Comparison of ENCODE assay signal across 9 cellular contexts in the genomic region with DNA sequence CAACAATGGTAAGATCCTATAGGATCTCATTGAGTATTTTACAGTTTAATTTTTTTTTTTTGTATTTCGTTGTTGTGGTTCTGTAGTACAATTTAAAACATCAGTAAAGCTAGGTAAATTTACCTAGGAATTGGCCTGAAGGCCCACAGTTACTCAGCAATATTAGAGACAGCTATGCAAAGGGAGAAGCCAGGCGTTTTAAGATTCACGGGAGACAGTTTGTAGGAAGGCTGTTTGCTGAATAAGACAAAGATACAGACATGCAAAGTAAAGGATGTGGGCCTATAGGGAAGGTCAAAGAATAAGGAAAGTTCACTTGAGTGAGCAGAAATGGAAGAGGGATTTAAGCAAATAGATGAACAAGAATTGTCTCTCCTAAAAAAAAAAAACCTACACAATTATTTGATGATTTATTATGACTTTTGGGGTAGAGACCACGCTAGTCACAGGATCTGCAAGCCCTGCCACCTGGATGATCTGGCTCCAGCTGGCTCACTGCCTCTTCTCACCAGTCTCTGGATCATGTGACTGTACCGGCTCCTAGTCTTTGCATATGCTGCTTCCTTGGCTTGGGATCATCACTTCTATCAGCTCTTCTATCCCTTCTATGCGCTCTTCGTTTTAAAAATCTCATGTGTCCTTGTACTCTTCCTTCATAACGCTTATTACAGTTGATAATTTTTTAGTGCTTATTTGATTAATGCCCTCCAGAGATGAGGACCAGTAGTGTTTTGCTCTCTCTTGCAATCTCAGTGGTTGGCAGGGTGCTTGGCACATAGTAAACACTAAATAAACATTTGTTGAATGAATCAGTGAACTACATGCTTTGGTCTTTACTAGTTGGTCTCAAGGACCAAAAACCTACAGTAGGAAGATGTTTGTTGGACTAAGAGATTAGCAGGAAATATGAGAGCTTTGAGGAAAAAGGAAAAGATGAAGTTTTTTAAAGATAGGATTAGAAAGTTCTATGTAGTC. TPM values are rescaled to one million over a fixed set of nuclear protein-coding genes. Genes with fewer than 3 reads are reported as not detected.
DNase-seq lines count a peak whose midpoint lies in the region; ATAC-seq and TF ChIP-seq lines count a peak whose summit lies in the region.
"Had no signal": no experiment of that assay in that cellular context is flagged by ENCODE, and none has a peak within 500 bp of the region (broad histone marks: within the 10 kb centered on the region; RNA-seq: fewer than 3 reads in every experiment).

No MANE protein-coding gene starts in this region.

- H3K14ac ChIP-seq in H9 (ENCODE audit: insufficient read depth, low read length), result no peak overlapping the region

- no peak overlapping the region for H3K4me3 Mint-ChIP-seq in H9

- no peak for TF ChIP-seq POLR2A in esophagus muscularis mucosa (IDR thresholded peaks at IDR 0.05; ENCODE audit: low read depth)
- no peak for TF ChIP-seq POLR2A in ovary (IDR thresholded peaks at IDR 0.05)

- peaks cover 85% of the 10 kb centered on the region for H3K79me2 ChIP-seq in H9 (ENCODE audit: insufficient read depth, low read length)

- no peak overlapping the region for H4K5ac ChIP-seq in H9 (ENCODE audit: insufficient read length, low read depth, low read length)

- no peaks in the 10 kb centered on the region for H3K27me3 ChIP-seq in H9 (ENCODE audit: insufficient read depth, low read length)
- no peaks in the 10 kb centered on the region for H3K27me3 ChIP-seq in esophagus muscularis mucosa
- H3K27me3 ChIP-seq in neutrophil, result no peaks in the 10 kb centered on the region
- no peaks in the 10 kb centered on the region for H3K27me3 ChIP-seq in ovary
- H3K27me3 ChIP-seq: breast epithelium had no signal

- peaks cover 2% of the 10 kb centered on the region for H3K79me1 ChIP-seq in H9 (ENCODE audit: insufficient read depth, low read depth, low read length, poor library complexity, severe bottlenecking)

- no CpG with 5 or more reads among the region's 8 CpGs for WGBS in H9 (ENCODE audit: extremely low coverage, insufficient read length, low lambda C conversion rate)
- WGBS in esophagus muscularis mucosa, result 37% methylated on average over 8 of the region's 8 CpGs
- 16 to 34% (median 24%) methylated on average over 8 of the region's 8 CpGs for WGBS in ovary, 3 donors

- H3K4me1 ChIP-seq in H9 (ENCODE audit: insufficient read depth, low read length) (peaks cover 11% of the 10 kb centered on the region), esophagus muscularis mucosa (peaks cover 58 to 87% (median 82%) of the 10 kb centered on the region in 4 donors), neutrophil (ENCODE audit: control insufficient read depth in 1 of 2, insufficient read depth in 1 of 2, low read depth in 1 of 2, low read length in 1 of 2) (peaks cover 53 to 90% of the 10 kb centered on the region in 2 experiments), ovary (ENCODE audit: insufficient read depth) (peaks cover 15% of the 10 kb centered on the region)
- H3K4me1 ChIP-seq: breast epithelium had no signal

- H3K4me1 Mint-ChIP-seq in H9, result peaks cover 69 to 74% of the 10 kb centered on the region in 2 experiments

- TF ChIP-seq CTCF in H9 (conservative IDR thresholded peaks at IDR 0.05) (no peak), esophagus muscularis mucosa (IDR thresholded peaks at IDR 0.05) (no peak), neutrophil (IDR thresholded peaks at IDR 0.05) (no peak), ovary (IDR thresholded peaks at IDR 0.05) (no peak)

- H4K91ac ChIP-seq in H9 (ENCODE audit: insufficient read length, low read depth, low read length), result no peak overlapping the region

- H3K56ac ChIP-seq in H9 (ENCODE audit: insufficient read length, low read depth, low read length), result no peak overlapping the region

- H2AK5ac ChIP-seq in H9 (ENCODE audit: insufficient read length, low read length), result no peak overlapping the region

- H3K27me3 Mint-ChIP-seq in H9 (ENCODE audit: low read depth), result no peaks in the 10 kb centered on the region

- H3K4me3 ChIP-seq in esophagus muscularis mucosa, result no peak overlapping the region
- peak overlapping the region in 1 of 2 experiments; percentile 3 for H3K4me3 ChIP-seq in neutrophil (ENCODE audit: low read depth in 1 of 2, low read length in 1 of 2)
- no peak overlapping the region for H3K4me3 ChIP-seq in ovary
- H3K4me3 ChIP-seq: breast epithelium had no signal

- peak overlapping the region; percentile 26 for H3K27ac ChIP-seq in H9 (ENCODE audit: insufficient read length, low read depth, low read length)
- H3K27ac ChIP-seq in esophagus muscularis mucosa (replicated peaks in 1 of 4), result peak overlapping the region in 3 of 4 donors; percentile 17 to 46 (median 25)
- H3K27ac ChIP-seq in neutrophil, result peak overlapping the region; percentile 52
- H3K27ac ChIP-seq in ovary, result no peak overlapping the region

- no peaks in the 10 kb centered on the region for H3K9me3 Mint-ChIP-seq in H9

- no peak overlapping the region for H2BK5ac ChIP-seq in H9 (ENCODE audit: insufficient read length, low read length)

- H3K4ac ChIP-seq in H9 (ENCODE audit: low read depth, low read length), result no peak overlapping the region

- no peaks in the 10 kb centered on the region for H3K36me3 ChIP-seq in esophagus muscularis mucosa
- no peaks in the 10 kb centered on the region for H3K36me3 ChIP-seq in neutrophil
- no peaks in the 10 kb centered on the region for H3K36me3 ChIP-seq in ovary
- H3K36me3 ChIP-seq: breast epithelium had no signal

- H3K9me3 ChIP-seq in H9 (ENCODE audit: control insufficient read depth, low read depth, low read length) (no peaks in the 10 kb centered on the region), esophagus muscularis mucosa (peaks cover 0 to 5% (median 0%) of the 10 kb centered on the region in 4 donors), neutrophil (no peaks in the 10 kb centered on the region), ovary (no peaks in the 10 kb centered on the region)
- H3K9me3 ChIP-seq: breast epithelium had no signal

- no peak overlapping the region for H2BK12ac ChIP-seq in H9 (ENCODE audit: insufficient read length, low read depth, low read length)

- H2BK20ac ChIP-seq in H9 (ENCODE audit: low read depth, low read length, poor library complexity, severe bottlenecking), result no peak overlapping the region

- TF ChIP-seq EP300 in esophagus muscularis mucosa (IDR thresholded peaks at IDR 0.05) (no peak), ovary (IDR thresholded peaks at IDR 0.05) (no peak)

- no peak for ATAC-seq in GM18861 (IDR thresholded peaks at IDR 0.05; ENCODE audit: unreplicated experiment)

- no peak overlapping the region for H4K8ac ChIP-seq in H9 (replicated peaks; ENCODE audit: insufficient read length, low read depth, low read length)

- H2BK120ac ChIP-seq in H9 (ENCODE audit: low read depth, low read length, poor library complexity, severe bottlenecking), result no peak overlapping the region

- H3K4me2 ChIP-seq in H9 (ENCODE audit: insufficient read depth, insufficient read length, low read length), result no peak overlapping the region

- H2AFZ ChIP-seq in H9 (ENCODE audit: low read length), result no peak overlapping the region

- no peaks in the 10 kb centered on the region; a peak in 1 of 7 replicates for H3K36me3 Mint-ChIP-seq in H9 (ENCODE audit: insufficient read depth in 1 of 3, low read depth in 3 of 3)

- no peak overlapping the region for H3K18ac ChIP-seq in H9 (ENCODE audit: insufficient read length, low read depth, low read length)

- no peaks in the 10 kb centered on the region for H3K23me2 ChIP-seq in H9 (ENCODE audit: insufficient read length, low read depth, low read length, poor library complexity, severe bottlenecking)

- H2BK15ac ChIP-seq in H9 (ENCODE audit: low read depth, low read length), result no peak overlapping the region

- DNase-seq in H9 (peak; percentile 49), NCI-H446 treated with DMSO at 0.1 percent for 48 hours (lab: John Stamatoyannopoulos, UW) (peak; percentile 49), esophagus muscularis mucosa (ENCODE audit: extremely low spot score) (no peak), ovary (no peak), ecto neural progenitor cell (ENCODE audit: low spot score) (no peak)
- DNase-seq: stimulated activated CD4-positive, alpha-beta T cell treated with anti-CD3 and anti-CD28 coated beads, Interleukin-4, amount 100 ng/mL, for 1 hour had no signal

- H3K9ac ChIP-seq in H9 (ENCODE audit: extremely low read depth, insufficient read length, low read length), result peak overlapping the region; percentile 38

- peak overlapping the region; percentile 0 to 94 (median 9); a peak in 6 of 7 replicates for H3K27ac Mint-ChIP-seq in H9

- intact Hi-C loops in esophagus muscularis mucosa (cut with DNase I), result no loop called here
- intact Hi-C loops in ovary (cut with DNase I), result loop anchor here in 1 of 4 donors (10.0 kb wide), 1 partner anchor 94 kb away; no protein-coding TSS in a partner anchor

- H4K20me1 ChIP-seq in H9 (ENCODE audit: control insufficient read depth, insufficient read depth, insufficient read length), result no peaks in the 10 kb centered on the region

- no peak overlapping the region for H3T11ph ChIP-seq in H9 (ENCODE audit: low read length)

- no peak overlapping the region for H3K23ac ChIP-seq in H9 (ENCODE audit: insufficient read length, low read depth, low read length)

RNA-seq across cellular contexts. Expression of a gene that starts 14.1 kb away (rescaled TPM):
- 73.6 and 76.6 TPM in 2 replicates for total RNA-seq in H9 (2021)
- 100 to 1,000 TPM in 1 of 4 donors, 10 to 100 TPM in 3; 81.8 to 108 (median 87.4) TPM for total RNA-seq in esophagus muscularis mucosa
- 10 to 100 TPM; 65.5 to 89.0 (median 77.5) TPM for total RNA-seq in ovary
- 10 to 100 TPM; 30.9 to 46.1 TPM for polyA plus RNA-seq in ovary

Comparison
In these comparisons a context has a peak if more than half of its experiments do, and no peak if none do; other contexts are left out.
1. DNase-seq: peak in H9 (single experiment) and NCI-H446 treated with DMSO at 0.1 percent for 48 hours (single experiment); none in esophagus muscularis mucosa (single experiment), ovary (0 of 5) and ecto neural progenitor cell (single experiment).
2. H3K27ac ChIP-seq: peak in H9 (single experiment), esophagus muscularis mucosa (3 of 4) and neutrophil (single experiment); none in ovary (0 of 2).